Comparison of ENCODE assay signal across 12 cellular contexts in genomic region chr20:41046716-41047115, GRCh38. TPM values are rescaled to one million over a fixed set of nuclear protein-coding genes. Genes with fewer than 3 reads are reported as not detected.
DNase-seq lines count a peak whose midpoint lies in the region; ATAC-seq lines count a peak whose summit lies in the region.
"Had no signal": no experiment of that assay in that cellular context is flagged by ENCODE, and none has a peak within 500 bp of the region (broad histone marks: within the 10 kb centered on the region; RNA-seq: fewer than 3 reads in every experiment).

No MANE protein-coding gene starts in this region.

- POLR2A ChIA-PET in CD4-positive, alpha-beta memory T cell (lab: Charles Lee; ENCODE audit: partially characterized antibody) = interaction anchor here (0.7 to 5.2 kb wide), 5 partner anchors 8 to 91 kb away, joined by 3 to 34 read pairs (median 4); partner anchors contain the start of gene TOP1

- H3K4me1 Mint-ChIP-seq in CD4-positive, alpha-beta memory T cell = peaks cover 70 to 97% (median 85%) of the 10 kb centered on the region in 4 donors
- H3K4me1 Mint-ChIP-seq in activated naive CD8-positive, alpha-beta T cell treated with anti-CD3 and anti-CD28 coated beads for 36 hours = peaks cover 80% of the 10 kb centered on the region

- H3K27me3 Mint-ChIP-seq in CD4-positive, alpha-beta memory T cell = no peaks in the 10 kb centered on the region
- no peaks in the 10 kb centered on the region for H3K27me3 Mint-ChIP-seq in activated naive CD8-positive, alpha-beta T cell treated with anti-CD3 and anti-CD28 coated beads for 36 hours
- H3K27me3 Mint-ChIP-seq: naive B cell had no signal

- peak overlapping the region; percentile 1 to 96 (median 73) for H3K27ac Mint-ChIP-seq in CD4-positive, alpha-beta memory T cell
- H3K27ac Mint-ChIP-seq in activated naive CD8-positive, alpha-beta T cell treated with anti-CD3 and anti-CD28 coated beads for 36 hours = peak overlapping the region; percentile 25

- CTCF ChIA-PET in CD4-positive, alpha-beta memory T cell (lab: Charles Lee; ENCODE audit: partially characterized antibody) = interaction anchor here (0.7 to 3.7 kb wide), 10 partner anchors 9 to 83 kb away, joined by 3 to 23 read pairs (median 4); no protein-coding TSS in a partner anchor

- H3K27ac ChIP-seq in CD4-positive, alpha-beta memory T cell (ENCODE audit: low read depth, low read length) = peak overlapping the region; percentile 57
- H3K27ac ChIP-seq in HUES48 (ENCODE audit: low read depth, low read length) (peak overlapping the region; percentile 13), mesodermal cell (ENCODE audit: low read depth, low read length, severe bottlenecking) (peak overlapping the region; percentile 18)

- H3K27me3 ChIP-seq in CD4-positive, alpha-beta memory T cell (ENCODE audit: insufficient read depth, low read length) = no peaks in the 10 kb centered on the region
- no peaks in the 10 kb centered on the region for H3K27me3 ChIP-seq in HUES48 (ENCODE audit: control insufficient read depth, insufficient read depth, low read length)

- no peaks in the 10 kb centered on the region for H3K36me3 ChIP-seq in CD4-positive, alpha-beta memory T cell (ENCODE audit: insufficient read depth, low read length)
- H3K36me3 ChIP-seq in HUES48 (ENCODE audit: control insufficient read depth, insufficient read depth, low read length) (no peaks in the 10 kb centered on the region; the same call in 1 of the 2 replicates), mesodermal cell (ENCODE audit: control insufficient read depth, insufficient read depth, low read length) (peaks cover 20% of the 10 kb centered on the region)

- WGBS in mesodermal cell (ENCODE audit: insufficient coverage in 2 of 2), 2 experiments = 79 to 86% methylated on average over 1 to 2 of the region's 2 CpGs

- H3K9me3 ChIP-seq in CD4-positive, alpha-beta memory T cell (ENCODE audit: control insufficient read depth in 1 of 2, low read length in 2 of 2) = no peaks in the 10 kb centered on the region
- H3K9me3 ChIP-seq in HUES48 (ENCODE audit: control insufficient read depth, insufficient read depth, low read length) = no peaks in the 10 kb centered on the region
- no peaks in the 10 kb centered on the region for H3K9me3 ChIP-seq in mesodermal cell (ENCODE audit: control insufficient read depth, low read length)

- peak overlapping the region in 5 of 8 donors; percentile 12 to 74 (median 29) for H3K4me3 Mint-ChIP-seq in CD4-positive, alpha-beta memory T cell
- no peak overlapping the region for H3K4me3 Mint-ChIP-seq in activated naive CD8-positive, alpha-beta T cell treated with anti-CD3 and anti-CD28 coated beads for 36 hours

- peaks cover 94% of the 10 kb centered on the region for H3K4me1 ChIP-seq in CD4-positive, alpha-beta memory T cell (ENCODE audit: insufficient read depth, low read length)
- H3K4me1 ChIP-seq in HUES48 (ENCODE audit: control insufficient read depth, insufficient read depth, low read length) (peaks cover 47% of the 10 kb centered on the region), mesodermal cell (ENCODE audit: control insufficient read depth, insufficient read depth, low read length, poor library complexity, severe bottlenecking) (peaks cover 29% of the 10 kb centered on the region)

- H3K9ac ChIP-seq in HUES48 (ENCODE audit: low read depth, low read length) = no peak overlapping the region

- DNase-seq in CD4-positive, alpha-beta memory T cell = no peak
- no peak for DNase-seq in activated naive CD8-positive, alpha-beta T cell treated with anti-CD3 and anti-CD28 coated beads for 36 hours
- DNase-seq in iPS-NIHi7 (ENCODE audit: extremely low spot score) = no peak
- DNase-seq in NCI-H345 (lab: John Stamatoyannopoulos, UW) = no peak
- DNase-seq: activated gamma-delta T cell, naive B cell, NCI-H1048, SHP77 treated with DMSO at 0.1 percent for 48 hours had no signal

- H3K9me3 Mint-ChIP-seq in CD4-positive, alpha-beta memory T cell = no peaks in the 10 kb centered on the region
- peaks cover 2% of the 10 kb centered on the region for H3K9me3 Mint-ChIP-seq in activated naive CD8-positive, alpha-beta T cell treated with anti-CD3 and anti-CD28 coated beads for 36 hours
- H3K9me3 Mint-ChIP-seq: naive B cell had no signal

- H3K36me3 Mint-ChIP-seq in CD4-positive, alpha-beta memory T cell = peaks cover 3 to 4% of the 10 kb centered on the region in 2 donors
- H3K36me3 Mint-ChIP-seq in activated naive CD8-positive, alpha-beta T cell treated with anti-CD3 and anti-CD28 coated beads for 36 hours = peaks cover 28% of the 10 kb centered on the region
- H3K36me3 Mint-ChIP-seq: naive B cell had no signal

- intact Hi-C loops in CD4-positive, alpha-beta memory T cell (cut with micrococcal nuclease) = no loop called here

- ATAC-seq in HG03442 (IDR thresholded peaks at IDR 0.05; ENCODE audit: unreplicated experiment) (no peak), GM18907 (IDR thresholded peaks at IDR 0.05; ENCODE audit: unreplicated experiment) (no peak)

- H3K4me3 ChIP-seq in CD4-positive, alpha-beta memory T cell (ENCODE audit: low read length in 2 of 2) = no peak overlapping the region
- H3K4me3 ChIP-seq in HUES48 (ENCODE audit: low read depth, low read length) (no peak overlapping the region), mesodermal cell (ENCODE audit: extremely low read depth, insufficient read depth, low read length, poor library complexity, severe bottlenecking) (no peak overlapping the region)

RNA-seq across cellular contexts. Expression of gene TOP1, which starts 18.1 kb away (rescaled TPM):
- total RNA-seq in CD4-positive, alpha-beta memory T cell = 10 to 100 TPM; 44.4 to 47.5 TPM
- polyA plus RNA-seq in CD4-positive, alpha-beta memory T cell = 10 to 100 TPM in 1 of 2 donors, 1 to 10 TPM in 1; 3.8 to 15.5 TPM
- total RNA-seq in activated naive CD8-positive, alpha-beta T cell treated with anti-CD3 and anti-CD28 coated beads for 36 hours = 100 to 1,000 TPM in 1 of 2 experiments, 10 to 100 TPM in 1; 99.6 to 102 TPM
- 69.0 TPM for polyA plus RNA-seq in mesodermal cell (2013, experiment 1 of 2)
- 80.9 TPM for polyA plus RNA-seq in mesodermal cell (2013, experiment 2 of 2)
